22 cellular contexts compared by ENCODE assay signal in genomic region chr9:23557691-23558090, GRCh38.
"Had no signal": no experiment of that assay in that cellular context is flagged by ENCODE, and none has a peak within 500 bp of the region (broad histone marks: within the 10 kb centered on the region; RNA-seq: fewer than 3 reads in every experiment).

No MANE protein-coding gene starts in this region.

- H3K9me3 ChIP-seq: adrenal gland, sigmoid colon, upper lobe of right lung had no signal

- DNase-seq: activated CD4-positive, alpha-beta T cell treated with anti-CD3 and anti-CD28 coated beads for 1 hour; activated CD4-positive, alpha-beta T cell treated with anti-CD3 and anti-CD28 coated beads, Interleukin-2, amount 50 U/mL, for 1 hour; activated CD8-positive, alpha-beta T cell treated with anti-CD3 and anti-CD28 coated beads, Interleukin-2, amount 10 ng/mL, durations not matched to agents 7 days and 5 days; activated T-cell treated with anti-CD3 and anti-CD28 coated beads, Interleukin-2, amount 50 U/mL, for 1 hour; adrenal gland; head of caudate nucleus; hypothalamus; islet precursor cell; left colon; mesendoderm; naive thymus-derived CD4-positive, alpha-beta T cell; posterior cingulate gyrus; sigmoid colon; stimulated activated CD4-positive, alpha-beta T cell treated with anti-CD3 and anti-CD28 coated beads, Interleukin-4, amount 100 ng/mL, for 24 hours; stimulated activated naive CD4-positive, alpha-beta T cell treated with Interleukin-2 at 50 U/mL for 16 hours; T-helper 1 cell; upper lobe of right lung had no signal

- H3K4me1 ChIP-seq: adrenal gland, gastroesophageal sphincter, sigmoid colon, upper lobe of right lung had no signal

- ATAC-seq: activated CD8-positive, alpha-beta T cell treated with anti-CD3 and anti-CD28 coated beads, Interleukin-2, amount 10 ng/mL, durations not matched to agents 7 days and 5 days; activated naive CD4-positive, alpha-beta T cell treated with anti-CD3 and anti-CD28 coated beads, Interleukin-2, amount 50 U/mL, for 72 hours; activated T-helper 17 cell treated with anti-CD3 and anti-CD28 coated beads, Interleukin-2, amount 50 U/mL, for 72 hours; gastroesophageal sphincter; left colon; naive thymus-derived CD4-positive, alpha-beta T cell; upper lobe of right lung had no signal

- H3K27ac ChIP-seq: adrenal gland, cardiac muscle cell, epithelial cell of prostate, gastroesophageal sphincter, sigmoid colon, upper lobe of right lung had no signal

- H3K4me3 ChIP-seq: adrenal gland, cardiac muscle cell, gastroesophageal sphincter, sigmoid colon, upper lobe of right lung had no signal

- H3K36me3 ChIP-seq: adrenal gland, cardiac muscle cell, gastroesophageal sphincter, sigmoid colon, upper lobe of right lung had no signal

- H3K27me3 ChIP-seq: adrenal gland, cardiac muscle cell, gastroesophageal sphincter, sigmoid colon, upper lobe of right lung had no signal
